Comparison of ENCODE assay signal across 8 cellular contexts in the genomic region with DNA sequence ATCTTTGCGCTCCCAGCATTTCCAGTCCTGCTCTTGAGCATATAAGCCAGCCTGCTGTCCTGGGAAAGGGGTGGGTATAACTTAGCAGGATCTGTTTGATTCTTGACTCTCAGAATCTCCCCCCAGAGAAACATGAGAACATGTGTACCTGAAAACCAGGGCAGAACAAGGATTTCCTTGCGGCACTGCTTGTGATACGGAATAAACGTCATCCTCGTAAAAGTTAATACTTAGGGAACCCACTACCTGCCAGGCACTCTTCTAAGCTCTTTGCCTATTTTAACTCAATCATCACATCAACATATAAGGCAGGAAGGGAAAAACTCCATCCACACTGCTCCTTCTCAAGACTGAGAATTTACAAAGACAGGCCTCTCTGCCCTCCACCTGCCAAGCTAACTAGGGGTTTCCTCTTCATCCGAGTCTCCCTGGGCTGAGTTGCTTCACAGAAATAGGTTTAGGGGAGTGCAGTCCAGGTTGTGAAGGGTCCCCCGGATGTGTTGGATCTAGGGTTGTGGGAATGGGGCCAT. TPM values are rescaled to one million over a fixed set of nuclear protein-coding genes. Genes with fewer than 3 reads are reported as not detected.
A peak's percentile ranks its signal among the peaks of the same experiment; 100 is the strongest.
DNase-seq lines count a peak whose midpoint lies in the region; ATAC-seq and TF ChIP-seq lines count a peak whose summit lies in the region.

No MANE protein-coding gene starts in this region.

- 46% methylated on average over 6 of the region's 7 CpGs for WGBS in esophagus muscularis mucosa
- 26% methylated on average over 7 of the region's 7 CpGs for WGBS in prostate gland

- no peak for TF ChIP-seq EP300 in esophagus muscularis mucosa (IDR thresholded peaks at IDR 0.05)

- H3K9me3 ChIP-seq in ES-I3 (ENCODE audit: control insufficient read depth, insufficient read depth, low read length) (no peaks in the 10 kb centered on the region), SJCRH30 (replicated peaks) (no peaks in the 10 kb centered on the region), esophagus muscularis mucosa (no peaks in the 10 kb centered on the region), prostate gland (no peaks in the 10 kb centered on the region)

- H3K9ac ChIP-seq in ES-I3 (ENCODE audit: low read depth, low read length) = peak overlapping the region; percentile 61

- peak overlapping the region; percentile 88 for H3K4me3 ChIP-seq in SJCRH30
- H3K4me3 ChIP-seq in esophagus muscularis mucosa = peak overlapping the region; percentile 93 to 100 (median 98)
- peak overlapping the region; percentile 90 for H3K4me3 ChIP-seq in prostate gland

- H3K27me3 ChIP-seq in SJCRH30 (no peaks in the 10 kb centered on the region), esophagus muscularis mucosa (no peaks in the 10 kb centered on the region), prostate gland (replicated peaks; ENCODE audit: insufficient read depth) (no peaks in the 10 kb centered on the region)

- DNase-seq in SJCRH30 (no peak), esophagus muscularis mucosa (ENCODE audit: extremely low spot score) (no peak), prostate gland (ENCODE audit: low spot score) (no peak), kidney tubule cell (ENCODE audit: low spot score) (no peak), NOMO-1 (lab: John Stamatoyannopoulos, UW; ENCODE audit: unreplicated experiment in 2 of 2) (no peak)

- TF ChIP-seq CTCF in esophagus muscularis mucosa (IDR thresholded peaks at IDR 0.05) (no peak), prostate gland (IDR thresholded peaks at IDR 0.05) (no peak)

- ATAC-seq in GM19467 (IDR thresholded peaks at IDR 0.05; ENCODE audit: unreplicated experiment) (no peak), GM21367 (IDR thresholded peaks at IDR 0.05; ENCODE audit: unreplicated experiment) (no peak)

- no peaks in the 10 kb centered on the region; the same call in 1 of the 2 replicates for H3K4me1 ChIP-seq in ES-I3 (ENCODE audit: insufficient read depth, low read length)
- 0 out of 2 replicates have a peak, but pooled peaks cover 3% of the 10 kb centered on the region for H3K4me1 ChIP-seq in SJCRH30
- peaks cover 6 to 21% (median 14%) of the 10 kb centered on the region in 4 donors for H3K4me1 ChIP-seq in esophagus muscularis mucosa
- H3K4me1 ChIP-seq in prostate gland (replicated peaks) = peaks cover 6% of the 10 kb centered on the region

- H3K27ac ChIP-seq in SJCRH30 (no peak overlapping the region), esophagus muscularis mucosa (replicated peaks in 1 of 4) (peak overlapping the region; percentile 94 to 99 (median 98)), prostate gland (peak overlapping the region; percentile 90 to 95)

- H3K36me3 ChIP-seq in ES-I3 (ENCODE audit: insufficient read depth, low read length) = no peaks in the 10 kb centered on the region
- no peaks in the 10 kb centered on the region for H3K36me3 ChIP-seq in SJCRH30
- peaks cover 0 to 29% (median 5%) of the 10 kb centered on the region in 4 donors for H3K36me3 ChIP-seq in esophagus muscularis mucosa
- H3K36me3 ChIP-seq in prostate gland = no peaks in the 10 kb centered on the region

- TF ChIP-seq POLR2A in esophagus muscularis mucosa (IDR thresholded peaks at IDR 0.05; ENCODE audit: low read depth) = no peak
- no peak for TF ChIP-seq POLR2A in prostate gland (IDR thresholded peaks at IDR 0.05)

- intact Hi-C loops in esophagus muscularis mucosa (cut with DNase I) (loop anchor here (10.0 kb wide), 1 partner anchor 70 kb away; a partner anchor contains a TSS), prostate gland (cut with DNase I) (no loop called here)

RNA-seq across cellular contexts. Expression of a gene that starts 1.1 kb away (rescaled TPM):
- total RNA-seq in SJCRH30 (2014; rRNA removed; shearing (Covaris generic)) = 2.8 and 3.5 TPM in 2 replicates
- total RNA-seq in esophagus muscularis mucosa (10 to 100 TPM in 1 of 4 donors, 1 to 10 TPM in 3; 9.1 to 13.9 (median 9.4) TPM), prostate gland (10 to 100 TPM; 11.2 to 25.8 TPM)

RNA-seq across cellular contexts. Expression of a gene that starts 23.7 kb away (rescaled TPM):
- total RNA-seq in SJCRH30 (2014; rRNA removed; shearing (Covaris generic)) = not detected in 2 replicates
- total RNA-seq in esophagus muscularis mucosa (under 1 TPM; under 0.01 to 0.69 (median 0.31) TPM), prostate gland (1 to 10 TPM in 1 of 2 donors, under 1 TPM in 1; 0.57 to 1.5 TPM)

RNA-seq across cellular contexts. Expression of a gene that starts 24.4 kb away (rescaled TPM):
- total RNA-seq in SJCRH30 (2014; rRNA removed; shearing (Covaris generic)) = 22.3 and 22.6 TPM in 2 replicates
- total RNA-seq in esophagus muscularis mucosa = 10 to 100 TPM; 72.7 to 97.5 (median 81.8) TPM
- total RNA-seq in prostate gland = 10 to 100 TPM; 93.0 to 94.7 TPM

RNA-seq across cellular contexts. Expression of a gene that starts 34.1 kb away (rescaled TPM):
- 1.4 TPM in 2 replicates for total RNA-seq in SJCRH30 (2014; rRNA removed; shearing (Covaris generic))
- total RNA-seq in esophagus muscularis mucosa (1,000 to 10,000 TPM; 2,877 to 3,384 (median 2,954) TPM), prostate gland (100 to 1,000 TPM; 426 to 525 TPM)

RNA-seq across cellular contexts. Expression of a gene that starts 54.5 kb away (rescaled TPM):
- total RNA-seq in SJCRH30 (2014; rRNA removed; shearing (Covaris generic)) = 37.3 and 38.1 TPM in 2 replicates
- total RNA-seq in esophagus muscularis mucosa (10 to 100 TPM; 27.0 to 39.1 (median 30.5) TPM), prostate gland (10 to 100 TPM; 47.8 to 57.5 TPM)
